In genomic region chr6:85458184-85458583, GRCh38 we compare ENCODE assay signal across 12 cellular contexts. TPM values are rescaled to one million over a fixed set of nuclear protein-coding genes. Genes with fewer than 3 reads are reported as not detected.
DNase-seq lines count a peak whose midpoint lies in the region; ATAC-seq and FAIRE-seq lines count a peak whose summit lies in the region.
"Had no signal": no experiment of that assay in that cellular context is flagged by ENCODE, and none has a peak within 500 bp of the region (broad histone marks: within the 10 kb centered on the region; RNA-seq: fewer than 3 reads in every experiment).

No MANE protein-coding gene starts in this region.

- peaks cover 98% of the 10 kb centered on the region for H3K4me1 Mint-ChIP-seq in activated naive CD8-positive, alpha-beta T cell treated with anti-CD3 and anti-CD28 coated beads for 36 hours
- H3K4me1 Mint-ChIP-seq in naive B cell, result peaks cover 46 to 94% (median 80%) of the 10 kb centered on the region in 3 donors

- H4K20me1 ChIP-seq in BLaER1, result no peaks in the 10 kb centered on the region

- ATAC-seq in naive B cell (ENCODE audit: low read depth in 2 of 2), result peak; percentile 53 to 59
- ATAC-seq in Right ventricle myocardium inferior, result no peak
- ATAC-seq: activated naive CD4-positive, alpha-beta T cell treated with anti-CD3 and anti-CD28 coated beads, Interleukin-2, amount 50 U/mL, for 72 hours had no signal

- H3K9me3 ChIP-seq in BLaER1 (no peaks in the 10 kb centered on the region), small intestine (ENCODE audit: control insufficient read depth, low read depth) (no peaks in the 10 kb centered on the region)

- FAIRE-seq in small intestine (lab: Jason Lieb, UNC), result no peak
- FAIRE-seq: GM12892 had no signal

- intact Hi-C loops in Right ventricle myocardium inferior (cut with DNase I), result no loop called here

- no peaks in the 10 kb centered on the region for H3K9me3 Mint-ChIP-seq in activated naive CD8-positive, alpha-beta T cell treated with anti-CD3 and anti-CD28 coated beads for 36 hours
- H3K9me3 Mint-ChIP-seq in naive B cell, result peaks cover 0 to 1% (median 0%) of the 10 kb centered on the region in 7 donors
- H3K9me3 Mint-ChIP-seq: activated naive CD4-positive, alpha-beta T cell treated with anti-CD3 and anti-CD28 coated beads, Interleukin-2, amount 50 U/mL, for 72 hours had no signal

- H3K4me1 ChIP-seq in BLaER1 (peaks cover 74% of the 10 kb centered on the region), small intestine (ENCODE audit: control insufficient read depth in 2 of 2, insufficient read depth in 1 of 2, low read depth in 1 of 2, low read length in 1 of 2) (peaks cover 2 to 7% of the 10 kb centered on the region in 2 donors)

- no peaks in the 10 kb centered on the region for H3K36me3 ChIP-seq in BLaER1
- no peaks in the 10 kb centered on the region for H3K36me3 ChIP-seq in small intestine (ENCODE audit: control insufficient read depth in 2 of 2, insufficient read depth in 2 of 2, low read length in 2 of 2)

- H3K36me3 Mint-ChIP-seq in activated naive CD8-positive, alpha-beta T cell treated with anti-CD3 and anti-CD28 coated beads for 36 hours, result peaks cover 10% of the 10 kb centered on the region
- H3K36me3 Mint-ChIP-seq in naive B cell, result no peaks in the 10 kb centered on the region

- no peaks in the 10 kb centered on the region for H3K27me3 Mint-ChIP-seq in activated naive CD8-positive, alpha-beta T cell treated with anti-CD3 and anti-CD28 coated beads for 36 hours
- H3K27me3 Mint-ChIP-seq in naive B cell, result no peaks in the 10 kb centered on the region

- H3K4me3 ChIP-seq in BLaER1 (no peak overlapping the region), small intestine (ENCODE audit: low read depth in 1 of 2, low read length in 2 of 2) (no peak overlapping the region)

- H3K4me3 Mint-ChIP-seq in activated naive CD8-positive, alpha-beta T cell treated with anti-CD3 and anti-CD28 coated beads for 36 hours, result no peak overlapping the region
- H3K4me3 Mint-ChIP-seq in naive B cell, result peak overlapping the region; percentile 21 to 84 (median 64)

- H3K27me3 ChIP-seq in BLaER1 (no peaks in the 10 kb centered on the region), small intestine (ENCODE audit: control insufficient read depth in 2 of 2, insufficient read depth in 2 of 2, low read length in 2 of 2) (no peaks in the 10 kb centered on the region)

- H3K27ac ChIP-seq in BLaER1, result peak overlapping the region; percentile 22; the same call in 1 of the 2 replicates
- no peak overlapping the region for H3K27ac ChIP-seq in small intestine (ENCODE audit: low read depth in 1 of 2, low read length in 1 of 2)

- H3K27ac Mint-ChIP-seq in activated naive CD8-positive, alpha-beta T cell treated with anti-CD3 and anti-CD28 coated beads for 36 hours, result peak overlapping the region; percentile 91
- peak overlapping the region; percentile 55 to 90 (median 79) for H3K27ac Mint-ChIP-seq in naive B cell
- H3K27ac Mint-ChIP-seq: activated naive CD4-positive, alpha-beta T cell treated with anti-CD3 and anti-CD28 coated beads, Interleukin-2, amount 50 U/mL, for 72 hours had no signal

- peak overlapping the region; percentile 50 for H3K4me2 ChIP-seq in BLaER1

- peak; percentile 42 for DNase-seq in M059J (ENCODE audit: low read depth)
- no peak for DNase-seq in activated naive CD8-positive, alpha-beta T cell treated with anti-CD3 and anti-CD28 coated beads for 36 hours
- peak; percentile 32 for DNase-seq in naive B cell
- DNase-seq in small intestine, result no peak
- no peak for DNase-seq in NCI-H2171 treated with DMSO at 0.1 percent for 48 hours (lab: John Stamatoyannopoulos, UW)
- no peak for DNase-seq in NCI-H2107 (lab: John Stamatoyannopoulos, UW)
- no peak for DNase-seq in Right ventricle myocardium inferior (ENCODE audit: missing footprints)
- DNase-seq: midbrain, NCI-H1436 had no signal

- no peak overlapping the region for H3K9ac ChIP-seq in BLaER1

- WGBS in small intestine, 3 donors, result 64 to 82% (median 81%) methylated on average over 2 of the region's 2 CpGs

RNA-seq across cellular contexts. Expression of gene NT5E, which starts 8.3 kb away (rescaled TPM):
- 171 and 207 TPM in 2 replicates for total RNA-seq in M059J (2014; rRNA removed; shearing (Covaris generic))
- 1 to 10 TPM; 8.4 to 9.9 TPM for total RNA-seq in activated naive CD8-positive, alpha-beta T cell treated with anti-CD3 and anti-CD28 coated beads for 36 hours
- polyA plus RNA-seq in naive B cell (ENCODE audit: low read depth in 6 of 6), result 100 to 1,000 TPM in 5 of 6 donors, 10 to 100 TPM in 1; 97.8 to 211 (median 131) TPM
- 10 to 100 TPM in 2 of 3 donors, 1 to 10 TPM in 1; 5.8 to 24.9 (median 11.8) TPM for polyA plus RNA-seq in small intestine
- total RNA-seq in Right ventricle myocardium inferior, result 5.6 TPM

Comparison
In these comparisons a context has a peak if more than half of its experiments do, and no peak if none do; other contexts are left out.
1. DNase-seq: peak in M059J (single experiment) and naive B cell (single experiment); none in activated naive CD8-positive, alpha-beta T cell treated with anti-CD3 and anti-CD28 coated beads for 36 hours (single experiment), small intestine (single experiment), NCI-H2171 treated with DMSO at 0.1 percent for 48 hours (single experiment), NCI-H2107 (single experiment) and Right ventricle myocardium inferior (single experiment).
2. RNA of gene NT5E, which starts 8.3 kb away (total RNA-seq): 171 to 207 TPM in M059J; 8.4 to 9.9 TPM in activated naive CD8-positive, alpha-beta T cell treated with anti-CD3 and anti-CD28 coated beads for 36 hours and 5.6 TPM in Right ventricle myocardium inferior (single experiment); every median in the first group is over 10 times any median in the second.